Comparison of ENCODE assay signal across 18 cellular contexts in the genomic region with DNA sequence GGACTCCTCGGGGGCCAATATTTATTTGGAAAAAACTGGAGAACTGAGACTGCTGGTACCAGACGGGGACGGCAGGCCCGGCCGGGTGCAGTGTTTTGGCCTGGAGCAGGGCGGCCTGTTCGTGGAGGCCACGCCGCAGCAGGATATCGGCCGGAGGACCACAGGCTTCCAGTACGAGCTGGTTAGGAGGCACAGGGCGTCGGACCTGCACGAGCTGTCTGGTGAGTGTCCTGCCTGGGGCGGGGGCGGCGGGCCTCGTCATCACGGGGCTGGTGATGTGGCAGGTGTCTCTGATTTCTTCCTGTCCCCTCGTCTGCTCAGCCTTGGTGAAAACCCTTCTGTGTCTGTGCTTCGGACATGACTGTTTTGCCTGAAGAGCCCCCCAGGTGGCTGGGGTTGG. TPM values are rescaled to one million over a fixed set of nuclear protein-coding genes. Genes with fewer than 3 reads are reported as not detected.
A peak's percentile ranks its signal among the peaks of the same experiment; 100 is the strongest.
DNase-seq lines count a peak whose midpoint lies in the region; ATAC-seq and TF ChIP-seq lines count a peak whose summit lies in the region.
"Had no signal": no experiment of that assay in that cellular context is flagged by ENCODE, and none has a peak within 500 bp of the region (broad histone marks: within the 10 kb centered on the region; RNA-seq: fewer than 3 reads in every experiment).

No MANE protein-coding gene starts in this region.

- CTCF ChIA-PET in activated CD8-positive, alpha-beta memory T cell treated with anti-CD3 and anti-CD28 coated beads, Interleukin-2, amount 10 ng/mL, durations not matched to agents 7 days and 5 days (lab: Charles Lee) = interaction anchor here (0.9 to 2.5 kb wide), 3 partner anchors 117 to 304 kb away, joined by 3 to 16 read pairs (median 4); no protein-coding TSS in a partner anchor
- CTCF ChIA-PET in PC-9 (lab: Charles Lee) = no interaction called here

- BruUV-seq in PC-9 (replicated peaks; lab: Mats Ljungman, UMichigan) = no TSS peak

- peaks cover 27% of the 10 kb centered on the region for H3F3A ChIP-seq in PC-9 (ENCODE audit: insufficient read depth, low read depth)

- H3K9me2 ChIP-seq in PC-9 (ENCODE audit: insufficient read depth) = no peaks in the 10 kb centered on the region

- H4K20me1 ChIP-seq in PC-9 (ENCODE audit: insufficient read depth) = no peaks in the 10 kb centered on the region; the same call in 1 of the 2 replicates

- H3K4me3 Mint-ChIP-seq in activated CD8-positive, alpha-beta memory T cell treated with anti-CD3 and anti-CD28 coated beads, Interleukin-2, amount 10 ng/mL, durations not matched to agents 7 days and 5 days = peak overlapping the region; percentile 75
- H3K4me3 Mint-ChIP-seq in natural killer cell treated with Interleukin-12 subunit alpha and Interleukin-12 subunit beta and Interleukin-15 and Interleukin-18, amount 100 ng/mL, for 72 hours = peak overlapping the region; percentile 89
- H3K4me3 Mint-ChIP-seq: activated naive CD4-positive, alpha-beta T cell treated with anti-CD3 and anti-CD28 coated beads, Interleukin-2, amount 50 U/mL, for 24 hours had no signal

- peaks cover 64% of the 10 kb centered on the region for H3K79me2 ChIP-seq in PC-9 (ENCODE audit: low read depth)

- peaks cover 3% of the 10 kb centered on the region for H3K27me3 Mint-ChIP-seq in activated CD8-positive, alpha-beta memory T cell treated with anti-CD3 and anti-CD28 coated beads, Interleukin-2, amount 10 ng/mL, durations not matched to agents 7 days and 5 days
- no peaks in the 10 kb centered on the region for H3K27me3 Mint-ChIP-seq in natural killer cell treated with Interleukin-12 subunit alpha and Interleukin-12 subunit beta and Interleukin-15 and Interleukin-18, amount 100 ng/mL, for 72 hours
- H3K27me3 Mint-ChIP-seq: brain, T-cell had no signal

- H3K27ac ChIP-seq in colonic mucosa = no peak overlapping the region
- peak overlapping the region; percentile 42 for H3K27ac ChIP-seq in upper lobe of right lung
- H3K27ac ChIP-seq in PC-9 = no peak overlapping the region

- peak overlapping the region; percentile 26 to 46 for H3K9ac ChIP-seq in colonic mucosa (ENCODE audit: low read depth in 2 of 2, low read length in 2 of 2)

- no peak for ATAC-seq in activated CD8-positive, alpha-beta memory T cell treated with anti-CD3 and anti-CD28 coated beads, Interleukin-2, amount 10 ng/mL, durations not matched to agents 7 days and 5 days
- ATAC-seq in natural killer cell treated with Interleukin-12 subunit alpha and Interleukin-12 subunit beta and Interleukin-15 and Interleukin-18, amount 100 ng/mL, for 72 hours = no peak
- ATAC-seq in upper lobe of right lung (no peak), HG02840 (IDR thresholded peaks at IDR 0.05; ENCODE audit: low FRiP score, unreplicated experiment) (no peak)
- ATAC-seq: left lobe of liver; naive thymus-derived CD8-positive, alpha-beta T cell; right cardiac atrium; T-cell had no signal

- POLR2A ChIA-PET in PC-9 (lab: Charles Lee; ENCODE audit: unreplicated experiment) = no interaction called here

- no peak overlapping the region for H2AFZ ChIP-seq in PC-9

- peak overlapping the region; percentile 73 for H3K27ac Mint-ChIP-seq in activated CD8-positive, alpha-beta memory T cell treated with anti-CD3 and anti-CD28 coated beads, Interleukin-2, amount 10 ng/mL, durations not matched to agents 7 days and 5 days
- H3K27ac Mint-ChIP-seq in natural killer cell treated with Interleukin-12 subunit alpha and Interleukin-12 subunit beta and Interleukin-15 and Interleukin-18, amount 100 ng/mL, for 72 hours = peak overlapping the region; percentile 92 to 94

- H3K4me2 ChIP-seq in PC-9 = no peak overlapping the region

- TF ChIP-seq CTCF in colonic mucosa (IDR thresholded peaks at IDR 0.05) (no peak), upper lobe of right lung (IDR thresholded peaks at IDR 0.05) (no peak), PC-9 (conservative IDR thresholded peaks at IDR 0.05) (no peak)

- no peaks in the 10 kb centered on the region for H3K9me3 ChIP-seq in colonic mucosa
- H3K9me3 ChIP-seq in upper lobe of right lung = no peaks in the 10 kb centered on the region
- H3K9me3 ChIP-seq in PC-9 (ENCODE audit: insufficient read depth, low read depth) = no peaks in the 10 kb centered on the region

- peaks cover 35% of the 10 kb centered on the region for H3K4me1 ChIP-seq in colonic mucosa
- H3K4me1 ChIP-seq in upper lobe of right lung = peaks cover 67% of the 10 kb centered on the region
- H3K4me1 ChIP-seq in PC-9 (replicated peaks; ENCODE audit: insufficient read depth) = peaks cover 49% of the 10 kb centered on the region

- H3K4me3 ChIP-seq in colonic mucosa = no peak overlapping the region
- H3K4me3 ChIP-seq in upper lobe of right lung = no peak overlapping the region
- H3K4me3 ChIP-seq in PC-9 = no peak overlapping the region

- no peak for DNase-seq in activated CD8-positive, alpha-beta memory T cell treated with anti-CD3 and anti-CD28 coated beads, Interleukin-2, amount 10 ng/mL, durations not matched to agents 7 days and 5 days
- DNase-seq in activated CD8-positive, alpha-beta memory T cell treated with anti-CD3 and anti-CD28 coated beads for 24 hours = no peak
- DNase-seq in colonic mucosa (no peak), upper lobe of right lung (no peak), PC-9 (no peak), ureter (ENCODE audit: low spot score) (no peak)
- DNase-seq in natural killer cell treated with Interleukin-12 subunit alpha and Interleukin-12 subunit beta and Interleukin-15 and Interleukin-18, amount 100 ng/mL, for 72 hours (ENCODE audit: low spot score) = no peak
- DNase-seq: Calu3; GF-D8; naive thymus-derived CD8-positive, alpha-beta T cell; NCI-H82; stimulated activated CD4-positive, alpha-beta T cell treated with anti-CD3 and anti-CD28 coated beads, Interleukin-2, amount 100 ng/mL, for 24 hours; T-cell had no signal

- peaks cover 66% of the 10 kb centered on the region for H3K4me1 Mint-ChIP-seq in activated CD8-positive, alpha-beta memory T cell treated with anti-CD3 and anti-CD28 coated beads, Interleukin-2, amount 10 ng/mL, durations not matched to agents 7 days and 5 days
- H3K4me1 Mint-ChIP-seq in natural killer cell treated with Interleukin-12 subunit alpha and Interleukin-12 subunit beta and Interleukin-15 and Interleukin-18, amount 100 ng/mL, for 72 hours (ENCODE audit: low read depth in 2 of 2) = peaks cover 41 to 57% of the 10 kb centered on the region in 2 donors

- H3K9me3 Mint-ChIP-seq in activated CD8-positive, alpha-beta memory T cell treated with anti-CD3 and anti-CD28 coated beads, Interleukin-2, amount 10 ng/mL, durations not matched to agents 7 days and 5 days (ENCODE audit: low read depth) = no peaks in the 10 kb centered on the region
- H3K9me3 Mint-ChIP-seq in natural killer cell treated with Interleukin-12 subunit alpha and Interleukin-12 subunit beta and Interleukin-15 and Interleukin-18, amount 100 ng/mL, for 72 hours = no peaks in the 10 kb centered on the region
- H3K9me3 Mint-ChIP-seq: activated naive CD4-positive, alpha-beta T cell treated with anti-CD3 and anti-CD28 coated beads, Interleukin-2, amount 50 U/mL, for 24 hours; brain; naive thymus-derived CD8-positive, alpha-beta T cell; T-cell had no signal

- peaks cover 3% of the 10 kb centered on the region for H3K27me3 ChIP-seq in colonic mucosa
- no peaks in the 10 kb centered on the region for H3K27me3 ChIP-seq in upper lobe of right lung
- H3K27me3 ChIP-seq in PC-9 (ENCODE audit: insufficient read depth, low read depth) = no peaks in the 10 kb centered on the region

- intact Hi-C loops in colonic mucosa (cut with DNase I) = no loop called here
- intact Hi-C loops in upper lobe of right lung (cut with DNase I) = no loop called here
- intact Hi-C loops in PC-9 (cut with micrococcal nuclease; ENCODE audit: unreplicated experiment) = no loop called here

- peaks cover 6% of the 10 kb centered on the region for H3K36me3 ChIP-seq in colonic mucosa
- H3K36me3 ChIP-seq in upper lobe of right lung = peaks cover 30% of the 10 kb centered on the region
- no peaks in the 10 kb centered on the region for H3K36me3 ChIP-seq in PC-9 (ENCODE audit: low read depth)

- H3K36me3 Mint-ChIP-seq in activated CD8-positive, alpha-beta memory T cell treated with anti-CD3 and anti-CD28 coated beads, Interleukin-2, amount 10 ng/mL, durations not matched to agents 7 days and 5 days = peaks cover 33% of the 10 kb centered on the region
- H3K36me3 Mint-ChIP-seq in natural killer cell treated with Interleukin-12 subunit alpha and Interleukin-12 subunit beta and Interleukin-15 and Interleukin-18, amount 100 ng/mL, for 72 hours = peaks cover 6% of the 10 kb centered on the region
- H3K36me3 Mint-ChIP-seq: activated naive CD4-positive, alpha-beta T cell treated with anti-CD3 and anti-CD28 coated beads, Interleukin-2, amount 50 U/mL, for 24 hours; naive thymus-derived CD8-positive, alpha-beta T cell; T-cell had no signal

RNA-seq across cellular contexts. Expression of a gene that starts 5.7 kb away (rescaled TPM):
- total RNA-seq in activated CD8-positive, alpha-beta memory T cell treated with anti-CD3 and anti-CD28 coated beads, Interleukin-2, amount 10 ng/mL, durations not matched to agents 7 days and 5 days = 10 to 100 TPM; 42.9 to 49.9 TPM
- total RNA-seq in colonic mucosa (10 to 100 TPM; 84.2 to 87.2 TPM), upper lobe of right lung (79.9 TPM), PC-9 (2021) (44.6 and 61.7 TPM in 2 replicates), ureter (74.4 TPM)
- total RNA-seq in natural killer cell treated with Interleukin-12 subunit alpha and Interleukin-12 subunit beta and Interleukin-15 and Interleukin-18, amount 100 ng/mL, for 72 hours = 100 to 1,000 TPM; 179 to 208 TPM
